Comparison of ENCODE assay signal across 1 cellular context in genomic region chr9:90858505-90858904, GRCh38.
TF ChIP-seq lines count a peak whose summit lies in the region.

No MANE protein-coding gene starts in this region.

TF ChIP-seq in HCT116, 20 proteins besides CTCF, POLR2A, EP300 and RAD21:
- TF ChIP-seq CEBPB (IDR thresholded peaks at IDR 0.05; ENCODE audit: low read depth) (no peak), JUND (IDR thresholded peaks at IDR 0.05) (no peak)
